1 cellular context compared by ENCODE assay signal in the genomic region with DNA sequence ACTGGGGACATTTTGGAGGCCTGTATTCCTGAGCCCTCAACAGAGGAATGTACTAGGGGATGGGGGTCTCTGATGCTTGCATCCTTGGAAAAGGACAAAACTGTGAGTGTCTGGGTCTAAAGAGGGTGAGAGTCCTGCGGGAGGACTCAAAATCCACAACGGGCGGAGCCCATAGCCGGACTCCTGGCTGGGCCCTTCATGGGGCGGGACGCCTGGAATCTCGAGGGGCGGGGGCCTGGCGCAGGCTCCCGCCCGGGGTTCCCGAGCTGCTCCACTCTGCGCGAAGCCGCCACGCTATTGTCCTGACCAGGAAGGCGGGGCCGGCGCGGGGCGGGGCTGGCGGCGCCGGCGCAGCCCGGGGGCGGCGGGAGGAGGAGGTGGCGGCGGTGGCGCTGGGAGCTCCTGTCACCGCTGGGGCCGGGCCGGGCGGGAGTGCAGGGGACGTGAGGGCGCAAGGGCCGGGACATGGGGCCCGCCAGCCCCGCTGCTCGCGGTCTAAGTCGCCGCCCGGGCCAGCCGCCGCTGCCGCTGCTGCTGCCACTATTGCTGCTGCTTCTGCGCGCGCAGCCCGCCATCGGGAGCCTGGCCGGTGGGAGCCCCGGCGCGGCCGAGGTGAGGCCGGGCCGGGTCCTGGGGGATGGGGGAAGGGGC.
A peak's percentile ranks its signal among the peaks of the same experiment; 100 is the strongest.
TF ChIP-seq lines count a peak whose summit lies in the region.

Gene APLP1, plus strand, starts transcription at position 403 of the 651 bp plus-strand sequence. Its CDS starts 63 bp downstream, at position 466.

TF ChIP-seq in HEK293, 187 proteins besides CTCF, POLR2A, EP300 and RAD21 (continued from another document and continues in another):
- TF ChIP-seq ZBTB6 (tag by site-specific recombination; IDR thresholded peaks at IDR 0.05), result no peak
- TF ChIP-seq ZNF18 (tag by site-specific recombination; IDR thresholded peaks at IDR 0.05), result no peak
- no peak for TF ChIP-seq ZNF704 (tag by site-specific recombination; IDR thresholded peaks at IDR 0.05)
- no peak for TF ChIP-seq ZNF549 (tag by site-specific recombination; IDR thresholded peaks at IDR 0.05)
- no peak for TF ChIP-seq HOXA7 (CRISPR knock-in tag; IDR thresholded peaks at IDR 0.05; ENCODE audit: borderline replicate concordance)
- no peak for TF ChIP-seq TRIM28 (IDR thresholded peaks at IDR 0.05; ENCODE audit: borderline replicate concordance, low read length)
- TF ChIP-seq ZNF324 (tag by site-specific recombination; IDR thresholded peaks at IDR 0.05), result no peak
- peak; percentile 30; the same call in 1 of the 2 replicates for TF ChIP-seq ZFP69B (tag by site-specific recombination; IDR thresholded peaks at IDR 0.05)
- no peak for TF ChIP-seq ZNF585B (tag by site-specific recombination; IDR thresholded peaks at IDR 0.05)
- TF ChIP-seq ZNF335 (tag by site-specific recombination; conservative IDR thresholded peaks at IDR 0.05), result peak; percentile 87
- 0 out of 2 replicates have a peak, but pooled peaks have one; percentile 16 for TF ChIP-seq ZNF677 (tag by site-specific recombination; IDR thresholded peaks at IDR 0.05)
- TF ChIP-seq ZNF600 (tag by site-specific recombination; IDR thresholded peaks at IDR 0.05), result peak; percentile 78; the same call in 1 of the 2 replicates
- TF ChIP-seq ZNF24 (tag by site-specific recombination; IDR thresholded peaks at IDR 0.05), result no peak
- TF ChIP-seq ZNF16 (tag by site-specific recombination; IDR thresholded peaks at IDR 0.05; ENCODE audit: low read depth), result peak; percentile 69; the same call in 1 of the 2 replicates
- no peak for TF ChIP-seq ZNF837 (tag by site-specific recombination; IDR thresholded peaks at IDR 0.05)
- no peak for TF ChIP-seq YY1 (tag by site-specific recombination; IDR thresholded peaks at IDR 0.05)
- TF ChIP-seq ZNF157 (tag by site-specific recombination; IDR thresholded peaks at IDR 0.05), result no peak
- no peak for TF ChIP-seq ZNF140 (tag by site-specific recombination; IDR thresholded peaks at IDR 0.05)
- peak; percentile 27; the same call in 1 of the 2 replicates for TF ChIP-seq ZBTB17 (tag by site-specific recombination; IDR thresholded peaks at IDR 0.05)
- TF ChIP-seq ZSCAN30 (tag by site-specific recombination; IDR thresholded peaks at IDR 0.05), result 0 out of 2 replicates have a peak, but pooled peaks have one; percentile 58
- TF ChIP-seq, protein P1, sequence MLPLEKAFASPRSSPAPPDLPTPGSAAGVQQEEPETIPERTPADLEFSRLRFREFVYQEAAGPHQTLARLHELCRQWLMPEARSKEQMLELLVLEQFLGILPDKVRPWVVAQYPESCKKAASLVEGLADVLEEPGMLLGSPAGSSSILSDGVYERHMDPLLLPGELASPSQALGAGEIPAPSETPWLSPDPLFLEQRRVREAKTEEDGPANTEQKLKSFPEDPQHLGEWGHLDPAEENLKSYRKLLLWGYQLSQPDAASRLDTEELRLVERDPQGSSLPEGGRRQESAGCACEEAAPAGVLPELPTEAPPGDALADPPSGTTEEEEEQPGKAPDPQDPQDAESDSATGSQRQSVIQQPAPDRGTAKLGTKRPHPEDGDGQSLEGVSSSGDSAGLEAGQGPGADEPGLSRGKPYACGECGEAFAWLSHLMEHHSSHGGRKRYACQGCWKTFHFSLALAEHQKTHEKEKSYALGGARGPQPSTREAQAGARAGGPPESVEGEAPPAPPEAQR (tag by site-specific recombination; IDR thresholded peaks at IDR 0.05), result no peak
- no peak for TF ChIP-seq ZNF10 (tag by site-specific recombination; IDR thresholded peaks at IDR 0.05)
- TF ChIP-seq ZNF350 (tag by site-specific recombination; IDR thresholded peaks at IDR 0.05), result no peak
- TF ChIP-seq ZNF292 (tag by site-specific recombination; IDR thresholded peaks at IDR 0.05; ENCODE audit: borderline replicate concordance, low read depth), result no peak
- no peak for TF ChIP-seq ZNF76 (tag by site-specific recombination; IDR thresholded peaks at IDR 0.05; ENCODE audit: borderline replicate concordance, low read depth)
- TF ChIP-seq, protein P2, sequence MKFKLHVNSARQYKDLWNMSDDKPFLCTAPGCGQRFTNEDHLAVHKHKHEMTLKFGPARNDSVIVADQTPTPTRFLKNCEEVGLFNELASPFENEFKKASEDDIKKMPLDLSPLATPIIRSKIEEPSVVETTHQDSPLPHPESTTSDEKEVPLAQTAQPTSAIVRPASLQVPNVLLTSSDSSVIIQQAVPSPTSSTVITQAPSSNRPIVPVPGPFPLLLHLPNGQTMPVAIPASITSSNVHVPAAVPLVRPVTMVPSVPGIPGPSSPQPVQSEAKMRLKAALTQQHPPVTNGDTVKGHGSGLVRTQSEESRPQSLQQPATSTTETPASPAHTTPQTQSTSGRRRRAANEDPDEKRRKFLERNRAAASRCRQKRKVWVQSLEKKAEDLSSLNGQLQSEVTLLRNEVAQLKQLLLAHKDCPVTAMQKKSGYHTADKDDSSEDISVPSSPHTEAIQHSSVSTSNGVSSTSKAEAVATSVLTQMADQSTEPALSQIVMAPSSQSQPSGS (tag by site-specific recombination; IDR thresholded peaks at IDR 0.05; ENCODE audit: low read depth), result no peak
- 0 out of 2 replicates have a peak, but pooled peaks have one; percentile 22 for TF ChIP-seq WT1 (tag by site-specific recombination; IDR thresholded peaks at IDR 0.05)
- TF ChIP-seq KLF9 (tag by site-specific recombination; IDR thresholded peaks at IDR 0.05; ENCODE audit: low read depth), result peak; percentile 47; the same call in 1 of the 2 replicates
- TF ChIP-seq, protein P3, sequence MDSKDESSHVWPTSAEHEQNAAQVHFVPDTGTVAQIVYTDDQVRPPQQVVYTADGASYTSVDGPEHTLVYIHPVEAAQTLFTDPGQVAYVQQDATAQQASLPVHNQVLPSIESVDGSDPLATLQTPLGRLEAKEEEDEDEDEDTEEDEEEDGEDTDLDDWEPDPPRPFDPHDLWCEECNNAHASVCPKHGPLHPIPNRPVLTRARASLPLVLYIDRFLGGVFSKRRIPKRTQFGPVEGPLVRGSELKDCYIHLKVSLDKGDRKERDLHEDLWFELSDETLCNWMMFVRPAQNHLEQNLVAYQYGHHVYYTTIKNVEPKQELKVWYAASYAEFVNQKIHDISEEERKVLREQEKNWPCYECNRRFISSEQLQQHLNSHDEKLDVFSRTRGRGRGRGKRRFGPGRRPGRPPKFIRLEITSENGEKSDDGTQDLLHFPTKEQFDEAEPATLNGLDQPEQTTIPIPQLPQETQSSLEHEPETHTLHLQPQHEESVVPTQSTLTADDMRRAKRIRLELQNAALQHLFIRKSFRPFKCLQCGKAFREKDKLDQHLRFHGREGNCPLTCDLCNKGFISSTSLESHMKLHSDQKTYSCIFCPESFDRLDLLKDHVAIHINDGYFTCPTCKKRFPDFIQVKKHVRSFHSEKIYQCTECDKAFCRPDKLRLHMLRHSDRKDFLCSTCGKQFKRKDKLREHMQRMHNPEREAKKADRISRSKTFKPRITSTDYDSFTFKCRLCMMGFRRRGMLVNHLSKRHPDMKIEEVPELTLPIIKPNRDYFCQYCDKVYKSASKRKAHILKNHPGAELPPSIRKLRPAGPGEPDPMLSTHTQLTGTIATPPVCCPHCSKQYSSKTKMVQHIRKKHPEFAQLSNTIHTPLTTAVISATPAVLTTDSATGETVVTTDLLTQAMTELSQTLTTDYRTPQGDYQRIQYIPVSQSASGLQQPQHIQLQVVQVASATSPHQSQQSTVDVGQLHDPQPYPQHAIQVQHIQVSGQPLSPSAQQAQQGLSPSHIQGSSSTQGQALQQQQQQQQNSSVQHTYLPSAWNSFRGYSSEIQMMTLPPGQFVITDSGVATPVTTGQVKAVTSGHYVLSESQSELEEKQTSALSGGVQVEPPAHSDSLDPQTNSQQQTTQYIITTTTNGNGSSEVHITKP (tag by site-specific recombination; IDR thresholded peaks at IDR 0.05), result peak; percentile 39; the same call in 1 of the 2 replicates
- TF ChIP-seq, protein P4, sequence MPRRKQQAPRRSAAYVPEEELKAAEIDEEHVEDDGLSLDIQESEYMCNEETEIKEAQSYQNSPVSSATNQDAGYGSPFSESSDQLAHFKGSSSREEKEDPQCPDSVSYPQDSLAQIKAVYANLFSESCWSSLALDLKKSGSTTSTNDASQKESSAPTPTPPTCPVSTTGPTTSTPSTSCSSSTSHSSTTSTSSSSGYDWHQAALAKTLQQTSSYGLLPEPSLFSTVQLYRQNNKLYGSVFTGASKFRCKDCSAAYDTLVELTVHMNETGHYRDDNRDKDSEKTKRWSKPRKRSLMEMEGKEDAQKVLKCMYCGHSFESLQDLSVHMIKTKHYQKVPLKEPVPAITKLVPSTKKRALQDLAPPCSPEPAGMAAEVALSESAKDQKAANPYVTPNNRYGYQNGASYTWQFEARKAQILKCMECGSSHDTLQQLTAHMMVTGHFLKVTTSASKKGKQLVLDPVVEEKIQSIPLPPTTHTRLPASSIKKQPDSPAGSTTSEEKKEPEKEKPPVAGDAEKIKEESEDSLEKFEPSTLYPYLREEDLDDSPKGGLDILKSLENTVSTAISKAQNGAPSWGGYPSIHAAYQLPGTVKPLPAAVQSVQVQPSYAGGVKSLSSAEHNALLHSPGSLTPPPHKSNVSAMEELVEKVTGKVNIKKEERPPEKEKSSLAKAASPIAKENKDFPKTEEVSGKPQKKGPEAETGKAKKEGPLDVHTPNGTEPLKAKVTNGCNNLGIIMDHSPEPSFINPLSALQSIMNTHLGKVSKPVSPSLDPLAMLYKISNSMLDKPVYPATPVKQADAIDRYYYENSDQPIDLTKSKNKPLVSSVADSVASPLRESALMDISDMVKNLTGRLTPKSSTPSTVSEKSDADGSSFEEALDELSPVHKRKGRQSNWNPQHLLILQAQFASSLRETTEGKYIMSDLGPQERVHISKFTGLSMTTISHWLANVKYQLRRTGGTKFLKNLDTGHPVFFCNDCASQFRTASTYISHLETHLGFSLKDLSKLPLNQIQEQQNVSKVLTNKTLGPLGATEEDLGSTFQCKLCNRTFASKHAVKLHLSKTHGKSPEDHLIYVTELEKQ (tag by site-specific recombination; IDR thresholded peaks at IDR 0.05; ENCODE audit: borderline replicate concordance), result no peak
- no peak for TF ChIP-seq ZNF621 (tag by site-specific recombination; IDR thresholded peaks at IDR 0.05)
- TF ChIP-seq, protein P5, sequence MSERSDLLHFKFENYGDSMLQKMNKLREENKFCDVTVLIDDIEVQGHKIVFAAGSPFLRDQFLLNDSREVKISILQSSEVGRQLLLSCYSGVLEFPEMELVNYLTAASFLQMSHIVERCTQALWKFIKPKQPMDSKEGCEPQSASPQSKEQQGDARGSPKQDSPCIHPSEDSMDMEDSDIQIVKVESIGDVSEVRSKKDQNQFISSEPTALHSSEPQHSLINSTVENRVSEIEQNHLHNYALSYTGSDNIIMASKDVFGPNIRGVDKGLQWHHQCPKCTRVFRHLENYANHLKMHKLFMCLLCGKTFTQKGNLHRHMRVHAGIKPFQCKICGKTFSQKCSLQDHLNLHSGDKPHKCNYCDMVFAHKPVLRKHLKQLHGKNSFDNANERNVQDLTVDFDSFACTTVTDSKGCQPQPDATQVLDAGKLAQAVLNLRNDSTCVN (tag by site-specific recombination; optimal IDR thresholded peaks at IDR 0.05), result peak; percentile 52
- no peak for TF ChIP-seq ZNF670 (tag by site-specific recombination; IDR thresholded peaks at IDR 0.05; ENCODE audit: low read depth)
- TF ChIP-seq ZNF791 (tag by site-specific recombination; IDR thresholded peaks at IDR 0.05), result no peak
- TF ChIP-seq, protein P6, sequence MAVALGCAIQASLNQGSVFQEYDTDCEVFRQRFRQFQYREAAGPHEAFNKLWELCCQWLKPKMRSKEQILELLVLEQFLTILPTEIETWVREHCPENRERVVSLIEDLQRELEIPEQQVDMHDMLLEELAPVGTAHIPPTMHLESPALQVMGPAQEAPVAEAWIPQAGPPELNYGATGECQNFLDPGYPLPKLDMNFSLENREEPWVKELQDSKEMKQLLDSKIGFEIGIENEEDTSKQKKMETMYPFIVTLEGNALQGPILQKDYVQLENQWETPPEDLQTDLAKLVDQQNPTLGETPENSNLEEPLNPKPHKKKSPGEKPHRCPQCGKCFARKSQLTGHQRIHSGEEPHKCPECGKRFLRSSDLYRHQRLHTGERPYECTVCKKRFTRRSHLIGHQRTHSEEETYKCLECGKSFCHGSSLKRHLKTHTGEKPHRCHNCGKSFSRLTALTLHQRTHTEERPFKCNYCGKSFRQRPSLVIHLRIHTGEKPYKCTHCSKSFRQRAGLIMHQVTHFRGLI (tag by site-specific recombination; IDR thresholded peaks at IDR 0.05), result no peak
- TF ChIP-seq ZNF707 (tag by site-specific recombination; IDR thresholded peaks at IDR 0.05), result no peak
- TF ChIP-seq, protein P7, sequence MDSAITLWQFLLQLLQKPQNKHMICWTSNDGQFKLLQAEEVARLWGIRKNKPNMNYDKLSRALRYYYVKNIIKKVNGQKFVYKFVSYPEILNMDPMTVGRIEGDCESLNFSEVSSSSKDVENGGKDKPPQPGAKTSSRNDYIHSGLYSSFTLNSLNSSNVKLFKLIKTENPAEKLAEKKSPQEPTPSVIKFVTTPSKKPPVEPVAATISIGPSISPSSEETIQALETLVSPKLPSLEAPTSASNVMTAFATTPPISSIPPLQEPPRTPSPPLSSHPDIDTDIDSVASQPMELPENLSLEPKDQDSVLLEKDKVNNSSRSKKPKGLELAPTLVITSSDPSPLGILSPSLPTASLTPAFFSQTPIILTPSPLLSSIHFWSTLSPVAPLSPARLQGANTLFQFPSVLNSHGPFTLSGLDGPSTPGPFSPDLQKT (IDR thresholded peaks at IDR 0.05; ENCODE audit: borderline replicate concordance, low read depth, low read length), result no peak
- no peak for TF ChIP-seq BCL11A (tag by site-specific recombination; IDR thresholded peaks at IDR 0.05; ENCODE audit: low read depth)
- TF ChIP-seq ZNF529 (tag by site-specific recombination; IDR thresholded peaks at IDR 0.05; ENCODE audit: insufficient replicate concordance), result no peak
- TF ChIP-seq ZNF114 (tag by site-specific recombination; IDR thresholded peaks at IDR 0.05), result no peak
